14 cellular contexts compared by ENCODE assay signal in the genomic region with DNA sequence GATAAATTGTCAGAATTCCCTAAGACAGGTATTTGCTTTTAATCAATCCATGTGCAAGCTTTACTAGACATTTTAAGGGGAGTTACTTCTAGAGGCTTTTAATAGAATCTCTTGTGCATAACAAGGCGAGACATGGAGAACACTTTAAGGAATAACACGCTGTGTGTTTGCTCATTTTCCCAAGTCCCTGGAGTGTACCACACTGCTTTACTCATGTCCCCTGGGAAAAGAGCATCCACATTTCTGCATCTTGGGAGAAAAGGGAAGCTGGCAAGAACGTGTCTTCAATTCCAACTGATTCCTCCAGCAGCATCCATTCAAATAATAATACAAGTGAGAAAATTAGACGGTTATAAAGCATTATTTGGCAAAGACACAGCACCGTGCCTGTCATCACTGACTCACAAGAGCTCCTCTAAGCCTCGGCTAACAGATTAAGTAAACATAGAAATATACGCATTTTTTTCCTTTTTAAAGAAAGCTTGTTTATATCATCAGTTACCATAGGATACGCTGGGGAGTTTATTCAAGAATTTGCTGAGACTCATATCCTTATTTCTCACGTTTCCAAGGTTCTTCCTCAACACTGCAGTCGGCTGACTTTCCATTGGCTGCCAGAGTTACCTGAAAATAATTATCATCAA.
DNase-seq lines count a peak whose midpoint lies in the region; ATAC-seq and TF ChIP-seq lines count a peak whose summit lies in the region.
"Had no signal": no experiment of that assay in that cellular context is flagged by ENCODE, and none has a peak within 500 bp of the region (broad histone marks: within the 10 kb centered on the region; RNA-seq: fewer than 3 reads in every experiment).

No MANE protein-coding gene starts in this region.

- H3K79me2 ChIP-seq in Karpas-422 (ENCODE audit: low read length) (no peaks in the 10 kb centered on the region), mammary epithelial cell (ENCODE audit: insufficient read depth, low read length) (no peaks in the 10 kb centered on the region)

- dilution Hi-C loops in mammary epithelial cell (cut with HindIII; ENCODE audit: low sequenced_read_pairs): loop anchor here (25.0 kb wide), 1 partner anchor 127 kb away; no protein-coding TSS in a partner anchor

- H2AFZ ChIP-seq in Karpas-422 (ENCODE audit: low read length) (no peak overlapping the region), mammary epithelial cell (ENCODE audit: low read depth, low read length) (no peak overlapping the region)

- H3K27me3 ChIP-seq in Karpas-422 (ENCODE audit: low read length) (no peaks in the 10 kb centered on the region), mammary epithelial cell (ENCODE audit: insufficient read depth, low read length) (no peaks in the 10 kb centered on the region)

- H3K27ac ChIP-seq in Karpas-422 (ENCODE audit: low read length) (no peak overlapping the region), mammary epithelial cell (ENCODE audit: insufficient read depth, low read depth, low read length) (no peak overlapping the region)

- H3K9me2 ChIP-seq in Karpas-422 (replicated peaks; ENCODE audit: insufficient read depth, low read length): no peaks in the 10 kb centered on the region

- 76% methylated on average over 10 of the region's 10 CpGs for WGBS in mammary epithelial cell (ENCODE audit: low coverage, missing lambda C conversion rate)

- in situ Hi-C loops in mammary epithelial cell (cut with MboI; ENCODE audit: low sequenced_read_pairs in 2 of 2): no loop called here

- no peaks in the 10 kb centered on the region for H4K20me1 ChIP-seq in Karpas-422 (ENCODE audit: insufficient read depth, low read depth, low read length)
- no peaks in the 10 kb centered on the region for H4K20me1 ChIP-seq in mammary epithelial cell (ENCODE audit: insufficient read depth, low read length)

- BruUV-seq in mammary epithelial cell (replicated peaks; lab: Mats Ljungman, UMichigan): no TSS peak

- intact Hi-C loops in mammary epithelial cell (cut with micrococcal nuclease) (no loop called here), mucosa of descending colon (cut with DNase I, micrococcal nuclease) (no loop called here)

- CTCF ChIA-PET in mammary epithelial cell (lab: Charles Lee; ENCODE audit: low non-redundant PET): no interaction called here

- no peaks in the 10 kb centered on the region for H3K4me1 ChIP-seq in Karpas-422 (ENCODE audit: low read length)
- no peaks in the 10 kb centered on the region for H3K4me1 ChIP-seq in mammary epithelial cell (ENCODE audit: insufficient read depth, low read length)
- H3K4me1 ChIP-seq in mucosa of descending colon (ENCODE audit: low read depth): no peaks in the 10 kb centered on the region

- no peak overlapping the region for H3K4me2 ChIP-seq in Karpas-422 (ENCODE audit: low read depth, low read length, poor library complexity, severe bottlenecking)
- no peak overlapping the region for H3K4me2 ChIP-seq in mammary epithelial cell (ENCODE audit: insufficient read depth, low read depth, low read length)

- H3K4me3 ChIP-seq in Karpas-422 (ENCODE audit: low read length): no peak overlapping the region
- no peak overlapping the region for H3K4me3 ChIP-seq in mammary epithelial cell (replicated peaks in 1 of 3; ENCODE audit: insufficient read depth in 1 of 3, low read depth in 2 of 3, low read length in 3 of 3)
- no peak overlapping the region for H3K4me3 ChIP-seq in mucosa of descending colon
- H3K4me3 ChIP-seq: K562 had no signal

- peak; percentile 44 for ATAC-seq in mucosa of descending colon
- no peak for ATAC-seq in HG03460 (IDR thresholded peaks at IDR 0.05; ENCODE audit: unreplicated experiment)
- ATAC-seq: K562 had no signal

- DNase-seq in AG09319 (ENCODE audit: extremely low read depth, low read depth) (peak; percentile 73), Karpas-422 (peak; percentile 2), mammary epithelial cell (peak; percentile 27), mucosa of descending colon (no peak), NCI-H2227 treated with DMSO at 0.1 percent for 48 hours (lab: John Stamatoyannopoulos, UW) (no peak)
- DNase-seq in stimulated activated CD4-positive, alpha-beta T cell treated with anti-CD3 and anti-CD28 coated beads, Interleukin-2, amount 100 ng/mL, for 24 hours: no peak
- DNase-seq in NK-92 treated with Interleukin-12 subunit alpha and Interleukin-12 subunit beta, amount 100 ng/mL, for 24 hours (lab: John Stamatoyannopoulos, UW): no peak
- DNase-seq: activated CD8-positive, alpha-beta memory T cell treated with anti-CD3 and anti-CD28 coated beads, Interleukin-2, amount 50 U/mL, for 48 hours; caudate nucleus; CD4-positive, alpha-beta memory T cell; stimulated activated naive CD4-positive, alpha-beta T cell treated with Interleukin-2 at 50 U/mL for 16 hours; T-helper 9 cell had no signal

- TF ChIP-seq CTCF in AG09319 (IDR thresholded peaks at IDR 0.05; ENCODE audit: low read depth, low read length) (no peak), mammary epithelial cell (conservative IDR thresholded peaks at IDR 0.05 in 1 of 2, IDR thresholded peaks at IDR 0.05 in 1 of 2; ENCODE audit: extremely low read depth in 1 of 2, insufficient read depth in 1 of 2, low read depth in 1 of 2, low read length in 2 of 2) (no peak), mucosa of descending colon (IDR thresholded peaks at IDR 0.05) (no peak)

- H3K9ac ChIP-seq in Karpas-422 (ENCODE audit: low read length): no peak overlapping the region
- H3K9ac ChIP-seq in mammary epithelial cell (ENCODE audit: insufficient read depth, low read length): no peak overlapping the region

- H3K9me3 ChIP-seq in Karpas-422 (ENCODE audit: low read length) (no peaks in the 10 kb centered on the region), mammary epithelial cell (replicated peaks; ENCODE audit: insufficient read depth, low read length) (no peaks in the 10 kb centered on the region), mucosa of descending colon (no peaks in the 10 kb centered on the region)

- H3K36me3 ChIP-seq in Karpas-422 (ENCODE audit: insufficient read depth, low read length) (no peaks in the 10 kb centered on the region), mammary epithelial cell (ENCODE audit: insufficient read depth, low read length) (no peaks in the 10 kb centered on the region), mucosa of descending colon (ENCODE audit: low read depth) (no peaks in the 10 kb centered on the region)

Comparison
In these comparisons a context has a peak if more than half of its experiments do, and no peak if none do; other contexts are left out.
1. DNase-seq: peak in AG09319 (single experiment), Karpas-422 (single experiment) and mammary epithelial cell (single experiment); none in mucosa of descending colon (0 of 3), stimulated activated CD4-positive, alpha-beta T cell treated with anti-CD3 and anti-CD28 coated beads, Interleukin-2, amount 100 ng/mL, for 24 hours (0 of 2), NCI-H2227 treated with DMSO at 0.1 percent for 48 hours (single experiment) and NK-92 treated with Interleukin-12 subunit alpha and Interleukin-12 subunit beta, amount 100 ng/mL, for 24 hours (single experiment).